13 cellular contexts compared by ENCODE assay signal in the genomic region with DNA sequence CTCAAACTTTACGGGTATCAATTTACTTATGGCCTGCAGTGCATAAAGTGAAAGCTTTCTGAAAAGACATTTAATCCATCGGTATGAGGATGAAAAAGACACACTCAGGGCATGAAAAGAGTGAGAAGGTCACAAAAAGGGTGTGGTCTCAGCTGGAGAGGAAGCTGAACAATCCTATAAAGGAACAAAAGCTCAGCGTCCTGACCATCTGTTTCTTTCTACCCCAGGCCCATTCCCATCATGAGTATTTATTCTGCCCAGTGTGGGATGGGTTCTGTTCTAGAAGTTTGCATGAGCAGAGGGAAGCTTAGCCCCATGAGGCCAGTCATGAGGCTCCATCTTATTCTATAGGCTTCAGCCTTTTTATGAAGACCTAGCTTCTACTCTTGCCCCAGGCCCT.
DNase-seq lines count a peak whose midpoint lies in the region; ATAC-seq, FAIRE-seq and TF ChIP-seq lines count a peak whose summit lies in the region.
"Had no signal": no experiment of that assay in that cellular context is flagged by ENCODE, and none has a peak within 500 bp of the region (broad histone marks: within the 10 kb centered on the region; RNA-seq: fewer than 3 reads in every experiment).

No MANE protein-coding gene starts in this region.

- no peaks in the 10 kb centered on the region for H3K9me3 ChIP-seq in neural progenitor cell (ENCODE audit: low read depth)
- H3K9me3 ChIP-seq: SJSA1 had no signal

- peak overlapping the region; percentile 45 for H3K4me2 ChIP-seq in neural progenitor cell

- no peak for ATAC-seq in central memory CD8-positive, alpha-beta T cell (replicated peaks; ENCODE audit: extremely low read depth, poor library complexity, severe bottlenecking)
- ATAC-seq in HG02981 (IDR thresholded peaks at IDR 0.05; ENCODE audit: unreplicated experiment), result no peak
- ATAC-seq: K562; naive thymus-derived CD8-positive, alpha-beta T cell had no signal

- H3K36me3 Mint-ChIP-seq in IgD-negative memory B cell (peaks cover 13% of the 10 kb centered on the region), neural progenitor cell (peaks cover 5% of the 10 kb centered on the region)
- H3K36me3 Mint-ChIP-seq in central memory CD8-positive, alpha-beta T cell (ENCODE audit: insufficient read depth), result peaks cover 3% of the 10 kb centered on the region

- DNase-seq in NOMO-1 treated with DMSO at 0.1 percent for 48 hours (lab: John Stamatoyannopoulos, UW; ENCODE audit: unreplicated experiment) (peak; percentile 43), NOMO-1 treated with dmso at 0.1 percent for 144 hours (lab: John Stamatoyannopoulos, UW; ENCODE audit: unreplicated experiment) (no peak), neural progenitor cell (ENCODE audit: low spot score) (peak; percentile 74), GF-D8 (lab: John Stamatoyannopoulos, UW) (no peak), HTR-8/SVneo (ENCODE audit: insufficient read length, low spot score) (no peak)
- DNase-seq in central memory CD8-positive, alpha-beta T cell (ENCODE audit: low spot score in 2 of 2), result no peak
- DNase-seq: ACHN; naive thymus-derived CD8-positive, alpha-beta T cell had no signal

- no peak overlapping the region for H3K4me3 ChIP-seq in neural progenitor cell
- H3K4me3 ChIP-seq: K562, SJSA1 had no signal

- H3K4me1 Mint-ChIP-seq in IgD-negative memory B cell, result peaks cover 56 to 63% (median 61%) of the 10 kb centered on the region in 3 donors
- peaks cover 66% of the 10 kb centered on the region for H3K4me1 Mint-ChIP-seq in central memory CD8-positive, alpha-beta T cell
- peaks cover 60% of the 10 kb centered on the region for H3K4me1 Mint-ChIP-seq in neural progenitor cell

- no peak for FAIRE-seq in HTR-8/SVneo (lab: Jason Lieb, UNC)
- FAIRE-seq: K562 had no signal

- peaks cover 28% of the 10 kb centered on the region for H3F3A ChIP-seq in neural progenitor cell (ENCODE audit: low read depth)

- peaks cover 3% of the 10 kb centered on the region for H3K79me2 ChIP-seq in neural progenitor cell (ENCODE audit: low read depth)

- no peaks in the 10 kb centered on the region for H3K36me3 ChIP-seq in neural progenitor cell

- no peak for TF ChIP-seq CTCF in neural progenitor cell (IDR thresholded peaks at IDR 0.05)

- peaks cover 62% of the 10 kb centered on the region for H3K4me1 ChIP-seq in neural progenitor cell

- H3K27ac Mint-ChIP-seq in IgD-negative memory B cell (peak overlapping the region in 1 of 3 donors; percentile 36), neural progenitor cell (peak overlapping the region; percentile 94)
- H3K27ac Mint-ChIP-seq in central memory CD8-positive, alpha-beta T cell (ENCODE audit: low read depth), result peak overlapping the region; percentile 38

- peak overlapping the region; percentile 79 for H3K27ac ChIP-seq in neural progenitor cell
- H3K27ac ChIP-seq: epithelial cell of prostate, SJSA1 had no signal

- H3K9me3 Mint-ChIP-seq in IgD-negative memory B cell (no peaks in the 10 kb centered on the region), neural progenitor cell (peaks cover 4% of the 10 kb centered on the region)
- no peaks in the 10 kb centered on the region for H3K9me3 Mint-ChIP-seq in central memory CD8-positive, alpha-beta T cell
- H3K9me3 Mint-ChIP-seq: naive thymus-derived CD8-positive, alpha-beta T cell had no signal

- H3K4me3 Mint-ChIP-seq in IgD-negative memory B cell (peak overlapping the region in 3 of 4 donors; percentile 22 to 88 (median 85)), neural progenitor cell (peak overlapping the region; percentile 41)
- H3K4me3 Mint-ChIP-seq in central memory CD8-positive, alpha-beta T cell, result peak overlapping the region; percentile 21

- no peaks in the 10 kb centered on the region for H3K27me3 ChIP-seq in neural progenitor cell
- H3K27me3 ChIP-seq: SJSA1 had no signal

- no peak overlapping the region for H2AFZ ChIP-seq in neural progenitor cell (replicated peaks)

- H3K27me3 Mint-ChIP-seq in IgD-negative memory B cell (no peaks in the 10 kb centered on the region), neural progenitor cell (ENCODE audit: insufficient read depth, low read depth) (peaks cover 2% of the 10 kb centered on the region)
- H3K27me3 Mint-ChIP-seq in central memory CD8-positive, alpha-beta T cell, result no peaks in the 10 kb centered on the region
- H3K27me3 Mint-ChIP-seq: naive thymus-derived CD8-positive, alpha-beta T cell had no signal

- peaks cover 4% of the 10 kb centered on the region for H4K20me1 ChIP-seq in neural progenitor cell (ENCODE audit: low read depth)

- no peak overlapping the region for H3K9ac ChIP-seq in neural progenitor cell

Comparison
In these comparisons a context has a peak if more than half of its experiments do, and no peak if none do; other contexts are left out.
1. DNase-seq: peak in NOMO-1 treated with DMSO at 0.1 percent for 48 hours (single experiment) and neural progenitor cell (single experiment); none in NOMO-1 treated with dmso at 0.1 percent for 144 hours (single experiment), central memory CD8-positive, alpha-beta T cell (0 of 2), GF-D8 (single experiment) and HTR-8/SVneo (single experiment).
2. H3K4me3 Mint-ChIP-seq: peak in every context shown above with its lines; median percentile 85 in IgD-negative memory B cell; 41 in neural progenitor cell; 21 in central memory CD8-positive, alpha-beta T cell.